ENCODE assay signal across 1 cellular context in the genomic region with DNA sequence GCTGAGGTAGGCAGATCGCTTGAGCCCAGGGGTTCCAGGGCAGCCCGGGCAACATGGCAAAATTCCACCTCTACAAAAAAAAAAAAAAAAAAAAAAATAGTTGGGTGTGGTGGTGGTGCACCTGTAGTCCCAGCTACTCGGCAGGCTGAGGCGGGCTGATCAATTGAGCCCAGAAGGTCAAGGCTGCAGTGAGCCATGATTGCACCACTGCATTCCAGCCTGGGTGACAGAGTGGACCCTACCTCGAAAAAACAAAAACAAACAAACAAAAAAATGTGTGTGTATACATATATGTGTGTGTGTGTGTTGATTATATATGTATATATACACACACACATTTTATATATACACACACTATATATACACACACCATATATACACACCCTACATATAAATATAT.
TF ChIP-seq lines count a peak whose summit lies in the region.

No MANE protein-coding gene starts in this region.

TF ChIP-seq in HepG2, 621 proteins besides CTCF, POLR2A, EP300 and RAD21 (continued from another document and continues in another):
- TF ChIP-seq ZSCAN9 (CRISPR knock-in tag; IDR thresholded peaks at IDR 0.05; ENCODE audit: borderline replicate concordance) (no peak), ZNF446 (CRISPR knock-in tag; IDR thresholded peaks at IDR 0.05) (no peak), JARID2 (CRISPR knock-in tag; IDR thresholded peaks at IDR 0.05; ENCODE audit: insufficient replicate concordance) (no peak), HOXA5 (CRISPR knock-in tag; IDR thresholded peaks at IDR 0.05) (peak; percentile 62; the same call in 1 of the 2 replicates), ZNF879 (CRISPR knock-in tag; IDR thresholded peaks at IDR 0.05) (no peak), ZNF225 (CRISPR knock-in tag; IDR thresholded peaks at IDR 0.05) (no peak), KDM5A (IDR thresholded peaks at IDR 0.05; ENCODE audit: borderline replicate concordance, low read length) (no peak), FOSL1 (CRISPR knock-in tag; IDR thresholded peaks at IDR 0.05; ENCODE audit: borderline replicate concordance) (no peak), THAP11 (CRISPR knock-in tag; IDR thresholded peaks at IDR 0.05) (no peak), RFXAP (CRISPR knock-in tag; IDR thresholded peaks at IDR 0.05; ENCODE audit: borderline replicate concordance) (no peak), ZFP90 (CRISPR knock-in tag; IDR thresholded peaks at IDR 0.05; ENCODE audit: borderline replicate concordance) (no peak; the same call in 1 of the 2 replicates), FIP1L1 (IDR thresholded peaks at IDR 0.05; ENCODE audit: borderline replicate concordance, insufficient read depth, low read depth, low read length) (no peak), HOXD1 (CRISPR knock-in tag; IDR thresholded peaks at IDR 0.05) (no peak), PITX1 (CRISPR knock-in tag; IDR thresholded peaks at IDR 0.05) (no peak), JUND (CRISPR knock-in tag; IDR thresholded peaks at IDR 0.05) (no peak), ZSCAN22 (CRISPR knock-in tag; IDR thresholded peaks at IDR 0.05) (no peak), NFATC3 (CRISPR knock-in tag; IDR thresholded peaks at IDR 0.05) (no peak), SETDB1 (CRISPR knock-in tag; IDR thresholded peaks at IDR 0.05; ENCODE audit: borderline replicate concordance) (no peak), ZNF337 (CRISPR knock-in tag; IDR thresholded peaks at IDR 0.05; ENCODE audit: borderline replicate concordance, low read depth) (no peak), ZNF329 (CRISPR knock-in tag; IDR thresholded peaks at IDR 0.05; ENCODE audit: low read depth) (no peak), MAFK (conservative IDR thresholded peaks at IDR 0.05 in 1 of 2, IDR thresholded peaks at IDR 0.05 in 1 of 2; ENCODE audit: low read length in 2 of 2) (no peak), DNMT1 (CRISPR knock-in tag; IDR thresholded peaks at IDR 0.05) (no peak), REL (CRISPR knock-in tag; conservative IDR thresholded peaks at IDR 0.05) (no peak), PRMT3 (CRISPR knock-in tag; IDR thresholded peaks at IDR 0.05; ENCODE audit: borderline replicate concordance, low read depth) (no peak), SIX1 (CRISPR knock-in tag; IDR thresholded peaks at IDR 0.05; ENCODE audit: borderline replicate concordance) (no peak), ATF1 (CRISPR knock-in tag; IDR thresholded peaks at IDR 0.05) (no peak), DMAP1 (CRISPR knock-in tag; IDR thresholded peaks at IDR 0.05) (no peak)
- TF ChIP-seq, protein P1, sequence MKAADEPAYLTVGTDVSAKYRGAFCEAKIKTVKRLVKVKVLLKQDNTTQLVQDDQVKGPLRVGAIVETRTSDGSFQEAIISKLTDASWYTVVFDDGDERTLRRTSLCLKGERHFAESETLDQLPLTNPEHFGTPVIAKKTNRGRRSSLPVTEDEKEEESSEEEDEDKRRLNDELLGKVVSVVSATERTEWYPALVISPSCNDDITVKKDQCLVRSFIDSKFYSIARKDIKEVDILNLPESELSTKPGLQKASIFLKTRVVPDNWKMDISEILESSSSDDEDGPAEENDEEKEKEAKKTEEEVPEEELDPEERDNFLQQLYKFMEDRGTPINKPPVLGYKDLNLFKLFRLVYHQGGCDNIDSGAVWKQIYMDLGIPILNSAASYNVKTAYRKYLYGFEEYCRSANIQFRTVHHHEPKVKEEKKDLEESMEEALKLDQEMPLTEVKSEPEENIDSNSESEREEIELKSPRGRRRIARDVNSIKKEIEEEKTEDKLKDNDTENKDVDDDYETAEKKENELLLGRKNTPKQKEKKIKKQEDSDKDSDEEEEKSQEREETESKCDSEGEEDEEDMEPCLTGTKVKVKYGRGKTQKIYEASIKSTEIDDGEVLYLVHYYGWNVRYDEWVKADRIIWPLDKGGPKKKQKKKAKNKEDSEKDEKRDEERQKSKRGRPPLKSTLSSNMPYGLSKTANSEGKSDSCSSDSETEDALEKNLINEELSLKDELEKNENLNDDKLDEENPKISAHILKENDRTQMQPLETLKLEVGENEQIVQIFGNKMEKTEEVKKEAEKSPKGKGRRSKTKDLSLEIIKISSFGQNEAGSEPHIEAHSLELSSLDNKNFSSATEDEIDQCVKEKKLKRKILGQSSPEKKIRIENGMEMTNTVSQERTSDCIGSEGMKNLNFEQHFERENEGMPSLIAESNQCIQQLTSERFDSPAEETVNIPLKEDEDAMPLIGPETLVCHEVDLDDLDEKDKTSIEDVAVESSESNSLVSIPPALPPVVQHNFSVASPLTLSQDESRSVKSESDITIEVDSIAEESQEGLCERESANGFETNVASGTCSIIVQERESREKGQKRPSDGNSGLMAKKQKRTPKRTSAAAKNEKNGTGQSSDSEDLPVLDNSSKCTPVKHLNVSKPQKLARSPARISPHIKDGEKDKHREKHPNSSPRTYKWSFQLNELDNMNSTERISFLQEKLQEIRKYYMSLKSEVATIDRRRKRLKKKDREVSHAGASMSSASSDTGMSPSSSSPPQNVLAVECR (CRISPR knock-in tag; IDR thresholded peaks at IDR 0.05; ENCODE audit: borderline replicate concordance) = no peak; the same call in 1 of the 2 replicates
- TF ChIP-seq, protein P2, sequence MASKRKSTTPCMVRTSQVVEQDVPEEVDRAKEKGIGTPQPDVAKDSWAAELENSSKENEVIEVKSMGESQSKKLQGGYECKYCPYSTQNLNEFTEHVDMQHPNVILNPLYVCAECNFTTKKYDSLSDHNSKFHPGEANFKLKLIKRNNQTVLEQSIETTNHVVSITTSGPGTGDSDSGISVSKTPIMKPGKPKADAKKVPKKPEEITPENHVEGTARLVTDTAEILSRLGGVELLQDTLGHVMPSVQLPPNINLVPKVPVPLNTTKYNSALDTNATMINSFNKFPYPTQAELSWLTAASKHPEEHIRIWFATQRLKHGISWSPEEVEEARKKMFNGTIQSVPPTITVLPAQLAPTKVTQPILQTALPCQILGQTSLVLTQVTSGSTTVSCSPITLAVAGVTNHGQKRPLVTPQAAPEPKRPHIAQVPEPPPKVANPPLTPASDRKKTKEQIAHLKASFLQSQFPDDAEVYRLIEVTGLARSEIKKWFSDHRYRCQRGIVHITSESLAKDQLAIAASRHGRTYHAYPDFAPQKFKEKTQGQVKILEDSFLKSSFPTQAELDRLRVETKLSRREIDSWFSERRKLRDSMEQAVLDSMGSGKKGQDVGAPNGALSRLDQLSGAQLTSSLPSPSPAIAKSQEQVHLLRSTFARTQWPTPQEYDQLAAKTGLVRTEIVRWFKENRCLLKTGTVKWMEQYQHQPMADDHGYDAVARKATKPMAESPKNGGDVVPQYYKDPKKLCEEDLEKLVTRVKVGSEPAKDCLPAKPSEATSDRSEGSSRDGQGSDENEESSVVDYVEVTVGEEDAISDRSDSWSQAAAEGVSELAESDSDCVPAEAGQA (IDR thresholded peaks at IDR 0.05; ENCODE audit: low read depth) = no peak
- TF ChIP-seq, protein P2 (CRISPR knock-in tag; IDR thresholded peaks at IDR 0.05; ENCODE audit: borderline replicate concordance) = no peak
- TF ChIP-seq, protein P3, sequence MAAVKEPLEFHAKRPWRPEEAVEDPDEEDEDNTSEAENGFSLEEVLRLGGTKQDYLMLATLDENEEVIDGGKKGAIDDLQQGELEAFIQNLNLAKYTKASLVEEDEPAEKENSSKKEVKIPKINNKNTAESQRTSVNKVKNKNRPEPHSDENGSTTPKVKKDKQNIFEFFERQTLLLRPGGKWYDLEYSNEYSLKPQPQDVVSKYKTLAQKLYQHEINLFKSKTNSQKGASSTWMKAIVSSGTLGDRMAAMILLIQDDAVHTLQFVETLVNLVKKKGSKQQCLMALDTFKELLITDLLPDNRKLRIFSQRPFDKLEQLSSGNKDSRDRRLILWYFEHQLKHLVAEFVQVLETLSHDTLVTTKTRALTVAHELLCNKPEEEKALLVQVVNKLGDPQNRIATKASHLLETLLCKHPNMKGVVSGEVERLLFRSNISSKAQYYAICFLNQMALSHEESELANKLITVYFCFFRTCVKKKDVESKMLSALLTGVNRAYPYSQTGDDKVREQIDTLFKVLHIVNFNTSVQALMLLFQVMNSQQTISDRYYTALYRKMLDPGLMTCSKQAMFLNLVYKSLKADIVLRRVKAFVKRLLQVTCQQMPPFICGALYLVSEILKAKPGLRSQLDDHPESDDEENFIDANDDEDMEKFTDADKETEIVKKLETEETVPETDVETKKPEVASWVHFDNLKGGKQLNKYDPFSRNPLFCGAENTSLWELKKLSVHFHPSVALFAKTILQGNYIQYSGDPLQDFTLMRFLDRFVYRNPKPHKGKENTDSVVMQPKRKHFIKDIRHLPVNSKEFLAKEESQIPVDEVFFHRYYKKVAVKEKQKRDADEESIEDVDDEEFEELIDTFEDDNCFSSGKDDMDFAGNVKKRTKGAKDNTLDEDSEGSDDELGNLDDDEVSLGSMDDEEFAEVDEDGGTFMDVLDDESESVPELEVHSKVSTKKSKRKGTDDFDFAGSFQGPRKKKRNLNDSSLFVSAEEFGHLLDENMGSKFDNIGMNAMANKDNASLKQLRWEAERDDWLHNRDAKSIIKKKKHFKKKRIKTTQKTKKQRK (IDR thresholded peaks at IDR 0.05; ENCODE audit: low read length) = no peak
- TF ChIP-seq, protein P4, sequence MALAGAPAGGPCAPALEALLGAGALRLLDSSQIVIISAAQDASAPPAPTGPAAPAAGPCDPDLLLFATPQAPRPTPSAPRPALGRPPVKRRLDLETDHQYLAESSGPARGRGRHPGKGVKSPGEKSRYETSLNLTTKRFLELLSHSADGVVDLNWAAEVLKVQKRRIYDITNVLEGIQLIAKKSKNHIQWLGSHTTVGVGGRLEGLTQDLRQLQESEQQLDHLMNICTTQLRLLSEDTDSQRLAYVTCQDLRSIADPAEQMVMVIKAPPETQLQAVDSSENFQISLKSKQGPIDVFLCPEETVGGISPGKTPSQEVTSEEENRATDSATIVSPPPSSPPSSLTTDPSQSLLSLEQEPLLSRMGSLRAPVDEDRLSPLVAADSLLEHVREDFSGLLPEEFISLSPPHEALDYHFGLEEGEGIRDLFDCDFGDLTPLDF (CRISPR knock-in tag; IDR thresholded peaks at IDR 0.05) = no peak
- TF ChIP-seq, protein P5, sequence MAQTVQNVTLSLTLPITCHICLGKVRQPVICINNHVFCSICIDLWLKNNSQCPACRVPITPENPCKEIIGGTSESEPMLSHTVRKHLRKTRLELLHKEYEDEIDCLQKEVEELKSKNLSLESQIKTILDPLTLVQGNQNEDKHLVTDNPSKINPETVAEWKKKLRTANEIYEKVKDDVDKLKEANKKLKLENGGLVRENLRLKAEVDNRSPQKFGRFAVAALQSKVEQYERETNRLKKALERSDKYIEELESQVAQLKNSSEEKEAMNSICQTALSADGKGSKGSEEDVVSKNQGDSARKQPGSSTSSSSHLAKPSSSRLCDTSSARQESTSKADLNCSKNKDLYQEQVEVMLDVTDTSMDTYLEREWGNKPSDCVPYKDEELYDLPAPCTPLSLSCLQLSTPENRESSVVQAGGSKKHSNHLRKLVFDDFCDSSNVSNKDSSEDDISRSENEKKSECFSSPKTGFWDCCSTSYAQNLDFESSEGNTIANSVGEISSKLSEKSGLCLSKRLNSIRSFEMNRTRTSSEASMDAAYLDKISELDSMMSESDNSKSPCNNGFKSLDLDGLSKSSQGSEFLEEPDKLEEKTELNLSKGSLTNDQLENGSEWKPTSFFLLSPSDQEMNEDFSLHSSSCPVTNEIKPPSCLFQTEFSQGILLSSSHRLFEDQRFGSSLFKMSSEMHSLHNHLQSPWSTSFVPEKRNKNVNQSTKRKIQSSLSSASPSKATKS (CRISPR knock-in tag; IDR thresholded peaks at IDR 0.05) = no peak
- TF ChIP-seq, protein P6, sequence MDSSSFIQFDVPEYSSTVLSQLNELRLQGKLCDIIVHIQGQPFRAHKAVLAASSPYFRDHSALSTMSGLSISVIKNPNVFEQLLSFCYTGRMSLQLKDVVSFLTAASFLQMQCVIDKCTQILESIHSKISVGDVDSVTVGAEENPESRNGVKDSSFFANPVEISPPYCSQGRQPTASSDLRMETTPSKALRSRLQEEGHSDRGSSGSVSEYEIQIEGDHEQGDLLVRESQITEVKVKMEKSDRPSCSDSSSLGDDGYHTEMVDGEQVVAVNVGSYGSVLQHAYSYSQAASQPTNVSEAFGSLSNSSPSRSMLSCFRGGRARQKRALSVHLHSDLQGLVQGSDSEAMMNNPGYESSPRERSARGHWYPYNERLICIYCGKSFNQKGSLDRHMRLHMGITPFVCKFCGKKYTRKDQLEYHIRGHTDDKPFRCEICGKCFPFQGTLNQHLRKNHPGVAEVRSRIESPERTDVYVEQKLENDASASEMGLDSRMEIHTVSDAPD (CRISPR knock-in tag; IDR thresholded peaks at IDR 0.05) = no peak
- TF ChIP-seq, protein P7, sequence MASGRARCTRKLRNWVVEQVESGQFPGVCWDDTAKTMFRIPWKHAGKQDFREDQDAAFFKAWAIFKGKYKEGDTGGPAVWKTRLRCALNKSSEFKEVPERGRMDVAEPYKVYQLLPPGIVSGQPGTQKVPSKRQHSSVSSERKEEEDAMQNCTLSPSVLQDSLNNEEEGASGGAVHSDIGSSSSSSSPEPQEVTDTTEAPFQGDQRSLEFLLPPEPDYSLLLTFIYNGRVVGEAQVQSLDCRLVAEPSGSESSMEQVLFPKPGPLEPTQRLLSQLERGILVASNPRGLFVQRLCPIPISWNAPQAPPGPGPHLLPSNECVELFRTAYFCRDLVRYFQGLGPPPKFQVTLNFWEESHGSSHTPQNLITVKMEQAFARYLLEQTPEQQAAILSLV (CRISPR knock-in tag; IDR thresholded peaks at IDR 0.05; ENCODE audit: borderline replicate concordance) = no peak
